18 cellular contexts compared by ENCODE assay signal in genomic region chr2:233438573-233439147, GRCh38.
DNase-seq lines count a peak whose midpoint lies in the region; ATAC-seq and TF ChIP-seq lines count a peak whose summit lies in the region.
"Had no signal": no experiment of that assay in that cellular context is flagged by ENCODE, and none has a peak within 500 bp of the region (broad histone marks: within the 10 kb centered on the region; RNA-seq: fewer than 3 reads in every experiment).

No MANE protein-coding gene starts in this region.

- H3K4me1 ChIP-seq in spleen = peaks cover 0 to 32% (median 10%) of the 10 kb centered on the region in 6 donors
- H3K4me1 ChIP-seq: HAP-1 had no signal

- H3K4me3 ChIP-seq in spleen = no peak overlapping the region
- H3K4me3 ChIP-seq: HAP-1, MG63 had no signal

- no peak for ATAC-seq in naive thymus-derived CD8-positive, alpha-beta T cell
- ATAC-seq in GM18505 (IDR thresholded peaks at IDR 0.05; ENCODE audit: unreplicated experiment) (no peak), GM19452 (IDR thresholded peaks at IDR 0.05; ENCODE audit: unreplicated experiment) (no peak)

- no peak overlapping the region for H3K4me3 Mint-ChIP-seq in activated naive CD4-positive, alpha-beta T cell treated with anti-CD3 and anti-CD28 coated beads, Interleukin-2, amount 10 ng/mL, durations not matched to agents 7 days and 5 days
- no peak overlapping the region for H3K4me3 Mint-ChIP-seq in naive thymus-derived CD8-positive, alpha-beta T cell

- peak overlapping the region; percentile 14 for H3K27ac Mint-ChIP-seq in activated naive CD4-positive, alpha-beta T cell treated with anti-CD3 and anti-CD28 coated beads, Interleukin-2, amount 10 ng/mL, durations not matched to agents 7 days and 5 days
- H3K27ac Mint-ChIP-seq in naive thymus-derived CD8-positive, alpha-beta T cell = peak overlapping the region in 8 of 10 donors; percentile 1 to 86 (median 56)

- no peaks in the 10 kb centered on the region for H3K9me3 ChIP-seq in spleen
- H3K9me3 ChIP-seq: HAP-1, MG63 had no signal

- no peak for TF ChIP-seq CTCF in RWPE1 (conservative IDR thresholded peaks at IDR 0.05; ENCODE audit: low read depth)
- TF ChIP-seq CTCF in spleen (IDR thresholded peaks at IDR 0.05 in 8 of 11, conservative IDR thresholded peaks at IDR 0.05 in 3 of 11) = no peak

- no peak for DNase-seq in activated naive CD4-positive, alpha-beta T cell treated with anti-CD3 and anti-CD28 coated beads, Interleukin-2, amount 10 ng/mL, durations not matched to agents 7 days and 5 days
- no peak for DNase-seq in activated naive CD4-positive, alpha-beta T cell treated with Interleukin-2 at 50 U/mL for 16 hours
- DNase-seq in RWPE1 (ENCODE audit: low spot score) (no peak), spleen (peak; percentile 66), NCI-H345 treated with DMSO at 0.1 percent for 48 hours (lab: John Stamatoyannopoulos, UW; ENCODE audit: unreplicated experiment) (no peak)
- peak in 1 of 10 donors; percentile 48 for DNase-seq in naive thymus-derived CD8-positive, alpha-beta T cell
- DNase-seq: AML-193, DMS53, GF-D8, MG63, NCI-H1417 treated with DMSO at 0.1 percent for 48 hours, NCI-H187, NCI-H2107, NCI-H69, SIG-M5 had no signal

- intact Hi-C loops in spleen (cut with DNase I; ENCODE audit: low total_unique reads) = no loop called here

- no peaks in the 10 kb centered on the region for H3K27me3 ChIP-seq in spleen (replicated peaks in 1 of 7)
- H3K27me3 ChIP-seq: MG63 had no signal

- H3K36me3 ChIP-seq in spleen = peaks cover 0 to 96% (median 70%) of the 10 kb centered on the region in 6 donors

- CTCF ChIA-PET in activated naive CD4-positive, alpha-beta T cell treated with anti-CD3 and anti-CD28 coated beads, Interleukin-2, amount 10 ng/mL, durations not matched to agents 7 days and 5 days (lab: Charles Lee) = interaction anchor here (1.1 to 2.3 kb wide), 2 partner anchors 33 to 34 kb away, joined by 3 to 11 read pairs; no protein-coding TSS in a partner anchor
- CTCF ChIA-PET in RWPE1 (lab: Yijun Ruan, JAX) = interaction anchor here (1.2 kb wide), 1 partner anchor 10 kb away, joined by 5 read pairs; no protein-coding TSS in a partner anchor

- H3K27me3 Mint-ChIP-seq in activated naive CD4-positive, alpha-beta T cell treated with anti-CD3 and anti-CD28 coated beads, Interleukin-2, amount 10 ng/mL, durations not matched to agents 7 days and 5 days = no peaks in the 10 kb centered on the region
- H3K27me3 Mint-ChIP-seq in naive thymus-derived CD8-positive, alpha-beta T cell = no peaks in the 10 kb centered on the region

- H3K27ac ChIP-seq in RWPE1 (0 out of 2 replicates have a peak overlapping the region, but pooled peaks have one; percentile 6), spleen (no peak overlapping the region)

- H3K4me1 Mint-ChIP-seq in activated naive CD4-positive, alpha-beta T cell treated with anti-CD3 and anti-CD28 coated beads, Interleukin-2, amount 10 ng/mL, durations not matched to agents 7 days and 5 days = peaks cover 24% of the 10 kb centered on the region
- H3K4me1 Mint-ChIP-seq in naive thymus-derived CD8-positive, alpha-beta T cell = peaks cover 24 to 41% (median 34%) of the 10 kb centered on the region in 4 donors

- H3K36me3 Mint-ChIP-seq in activated naive CD4-positive, alpha-beta T cell treated with anti-CD3 and anti-CD28 coated beads, Interleukin-2, amount 10 ng/mL, durations not matched to agents 7 days and 5 days = peaks cover 61% of the 10 kb centered on the region
- peaks cover 6 to 91% (median 17%) of the 10 kb centered on the region in 3 donors for H3K36me3 Mint-ChIP-seq in naive thymus-derived CD8-positive, alpha-beta T cell

- H3K9me3 Mint-ChIP-seq in activated naive CD4-positive, alpha-beta T cell treated with anti-CD3 and anti-CD28 coated beads, Interleukin-2, amount 10 ng/mL, durations not matched to agents 7 days and 5 days = no peaks in the 10 kb centered on the region
- no peaks in the 10 kb centered on the region for H3K9me3 Mint-ChIP-seq in naive thymus-derived CD8-positive, alpha-beta T cell

- WGBS in spleen, 5 donors = 90 to 98% (median 94%) methylated on average over 15 of the region's 15 CpGs

- POLR2A ChIA-PET in RWPE1 (lab: Yijun Ruan, JAX; ENCODE audit: low non-redundant PET) = no interaction called here
- POLR2A ChIA-PET in naive thymus-derived CD8-positive, alpha-beta T cell (lab: Charles Lee) = interaction anchor here (0.7 to 3.3 kb wide), 4 partner anchors 9 to 25 kb away, joined by 3 to 13 read pairs (median 3); no protein-coding TSS in a partner anchor

- TF ChIP-seq POLR2A in spleen (IDR thresholded peaks at IDR 0.05) (no peak), GM18505 (IDR thresholded peaks at IDR 0.05; ENCODE audit: borderline replicate concordance, extremely low read depth, insufficient read depth, insufficient read length) (no peak)
